8 cellular contexts compared by ENCODE assay signal in genomic region chr19:46133101-46133627, GRCh38. TPM values are rescaled to one million over a fixed set of nuclear protein-coding genes. Genes with fewer than 3 reads are reported as not detected.
A peak's percentile ranks its signal among the peaks of the same experiment; 100 is the strongest.
DNase-seq lines count a peak whose midpoint lies in the region; ATAC-seq, FAIRE-seq and TF ChIP-seq lines count a peak whose summit lies in the region.

No MANE protein-coding gene starts in this region.

- peaks cover 6% of the 10 kb centered on the region for H3K9me3 Mint-ChIP-seq in astrocyte (ENCODE audit: unreplicated experiment)
- no peaks in the 10 kb centered on the region for H3K9me3 Mint-ChIP-seq in activated T-helper 1 cell treated with anti-CD3 and anti-CD28 coated beads, Interleukin-12 subunit alpha, Interleukin-12 subunit beta, Interleukin-2, Interleukin-4 antibody, amounts not matched to agents 30 ng/mL and 10 ng/mL and 1 ng/mL, durations not matched to agents 14 hours and 24 hours and 36 hours

- peak overlapping the region; percentile 51 for H2AFZ ChIP-seq in astrocyte (ENCODE audit: low read depth, low read length)

- peaks cover under 1% of the 10 kb centered on the region for H3K9me3 ChIP-seq in astrocyte (ENCODE audit: insufficient read depth, low read depth, low read length)

- no peaks in the 10 kb centered on the region for H3K36me3 ChIP-seq in astrocyte (ENCODE audit: insufficient read depth, low read length)

- intact Hi-C loops in activated T-helper 1 cell treated with anti-CD3 and anti-CD28 coated beads, Interleukin-12 subunit alpha, Interleukin-12 subunit beta, Interleukin-2, Interleukin-4 antibody, amounts not matched to agents 30 ng/mL and 10 ng/mL and 1 ng/mL, durations not matched to agents 14 hours and 24 hours and 36 hours (cut with micrococcal nuclease): no loop called here

- H3K27ac ChIP-seq in astrocyte (ENCODE audit: low read depth, low read length): peak overlapping the region; percentile 95

- ATAC-seq in GM18873 (IDR thresholded peaks at IDR 0.05; ENCODE audit: low FRiP score, unreplicated experiment): no peak

- DNase-seq in DMS79 treated with DMSO at 0.1 percent for 48 hours (lab: John Stamatoyannopoulos, UW) (peak; percentile 75), NCI-H2029 (lab: John Stamatoyannopoulos, UW) (peak; percentile 92), astrocyte (ENCODE audit: low read depth) (peak; percentile 100), iPS-NIHi11 (ENCODE audit: low spot score) (peak; percentile 72), stromal cell of bone marrow (ENCODE audit: low read depth) (peak; percentile 57), T-helper 9 cell (no peak)
- no peak for DNase-seq in activated T-helper 1 cell treated with anti-CD3 and anti-CD28 coated beads, Interleukin-12 subunit alpha, Interleukin-12 subunit beta, Interleukin-2, Interleukin-4 antibody, amounts not matched to agents 30 ng/mL and 10 ng/mL and 1 ng/mL, durations not matched to agents 14 hours and 24 hours and 36 hours (ENCODE audit: low spot score)

- FAIRE-seq in astrocyte (lab: Jason Lieb, UNC): peak; percentile 96

- no peaks in the 10 kb centered on the region for H4K20me1 ChIP-seq in astrocyte (ENCODE audit: insufficient read depth, low read length)

- H3K27me3 ChIP-seq in astrocyte (ENCODE audit: insufficient read depth, low read length): no peaks in the 10 kb centered on the region

- H3K79me2 ChIP-seq in astrocyte (ENCODE audit: insufficient read depth, low read length): no peaks in the 10 kb centered on the region

- peak overlapping the region; percentile 100 for H3K27ac Mint-ChIP-seq in astrocyte (ENCODE audit: unreplicated experiment)
- H3K27ac Mint-ChIP-seq in activated T-helper 1 cell treated with anti-CD3 and anti-CD28 coated beads, Interleukin-12 subunit alpha, Interleukin-12 subunit beta, Interleukin-2, Interleukin-4 antibody, amounts not matched to agents 30 ng/mL and 10 ng/mL and 1 ng/mL, durations not matched to agents 14 hours and 24 hours and 36 hours: no peak overlapping the region

- H3K4me3 ChIP-seq in astrocyte (ENCODE audit: insufficient read depth, low read depth, low read length): peak overlapping the region; percentile 54

- peak overlapping the region; percentile 90 for H3K4me2 ChIP-seq in astrocyte (ENCODE audit: low read length)

- H3K36me3 Mint-ChIP-seq in astrocyte (ENCODE audit: low read depth, unreplicated experiment): peaks cover 4% of the 10 kb centered on the region
- no peaks in the 10 kb centered on the region for H3K36me3 Mint-ChIP-seq in activated T-helper 1 cell treated with anti-CD3 and anti-CD28 coated beads, Interleukin-12 subunit alpha, Interleukin-12 subunit beta, Interleukin-2, Interleukin-4 antibody, amounts not matched to agents 30 ng/mL and 10 ng/mL and 1 ng/mL, durations not matched to agents 14 hours and 24 hours and 36 hours (ENCODE audit: low read depth)

- peaks cover 25% of the 10 kb centered on the region for H3K4me1 ChIP-seq in astrocyte (ENCODE audit: insufficient read depth, low read length)

- TF ChIP-seq CTCF in astrocyte (IDR thresholded peaks at IDR 0.05; ENCODE audit: insufficient read depth, low read depth, low read length): no peak

- peaks cover 26% of the 10 kb centered on the region for H3K4me1 Mint-ChIP-seq in astrocyte (ENCODE audit: low read depth, unreplicated experiment)
- no peaks in the 10 kb centered on the region for H3K4me1 Mint-ChIP-seq in activated T-helper 1 cell treated with anti-CD3 and anti-CD28 coated beads, Interleukin-12 subunit alpha, Interleukin-12 subunit beta, Interleukin-2, Interleukin-4 antibody, amounts not matched to agents 30 ng/mL and 10 ng/mL and 1 ng/mL, durations not matched to agents 14 hours and 24 hours and 36 hours (ENCODE audit: low read depth)

- H3K9ac ChIP-seq in astrocyte (ENCODE audit: low read length): peak overlapping the region; percentile 91

- peak overlapping the region; percentile 81 for H3K4me3 Mint-ChIP-seq in astrocyte (ENCODE audit: unreplicated experiment)
- no peak overlapping the region for H3K4me3 Mint-ChIP-seq in activated T-helper 1 cell treated with anti-CD3 and anti-CD28 coated beads, Interleukin-12 subunit alpha, Interleukin-12 subunit beta, Interleukin-2, Interleukin-4 antibody, amounts not matched to agents 30 ng/mL and 10 ng/mL and 1 ng/mL, durations not matched to agents 14 hours and 24 hours and 36 hours

- H3K27me3 Mint-ChIP-seq in astrocyte (ENCODE audit: low read depth, unreplicated experiment): no peaks in the 10 kb centered on the region
- peaks cover 16% of the 10 kb centered on the region for H3K27me3 Mint-ChIP-seq in activated T-helper 1 cell treated with anti-CD3 and anti-CD28 coated beads, Interleukin-12 subunit alpha, Interleukin-12 subunit beta, Interleukin-2, Interleukin-4 antibody, amounts not matched to agents 30 ng/mL and 10 ng/mL and 1 ng/mL, durations not matched to agents 14 hours and 24 hours and 36 hours (ENCODE audit: insufficient read depth)

RNA-seq across cellular contexts. Expression of gene IGFL3, which starts 8.7 kb away (rescaled TPM):
- total RNA-seq in astrocyte: 93.5 and 127 TPM in 2 replicates
- not detected in 2 replicates for total RNA-seq in activated T-helper 1 cell treated with anti-CD3 and anti-CD28 coated beads, Interleukin-12 subunit alpha, Interleukin-12 subunit beta, Interleukin-2, Interleukin-4 antibody, amounts not matched to agents 30 ng/mL and 10 ng/mL and 1 ng/mL, durations not matched to agents 14 hours and 24 hours and 36 hours

RNA-seq across cellular contexts. Expression of gene IGFL2, which starts 14.9 kb away (rescaled TPM):
- 9.8 and 11.3 TPM in 2 replicates for total RNA-seq in astrocyte
- total RNA-seq in activated T-helper 1 cell treated with anti-CD3 and anti-CD28 coated beads, Interleukin-12 subunit alpha, Interleukin-12 subunit beta, Interleukin-2, Interleukin-4 antibody, amounts not matched to agents 30 ng/mL and 10 ng/mL and 1 ng/mL, durations not matched to agents 14 hours and 24 hours and 36 hours: 0.23 TPM in 1 of 2 replicates, not detected in the other

Comparison
In these comparisons a context has a peak if more than half of its experiments do, and no peak if none do; other contexts are left out.
1. DNase-seq: peak in DMS79 treated with DMSO at 0.1 percent for 48 hours (single experiment), NCI-H2029 (single experiment), astrocyte (single experiment), iPS-NIHi11 (single experiment) and stromal cell of bone marrow (single experiment); none in activated T-helper 1 cell treated with anti-CD3 and anti-CD28 coated beads, Interleukin-12 subunit alpha, Interleukin-12 subunit beta, Interleukin-2, Interleukin-4 antibody, amounts not matched to agents 30 ng/mL and 10 ng/mL and 1 ng/mL, durations not matched to agents 14 hours and 24 hours and 36 hours (single experiment) and T-helper 9 cell (single experiment).
2. RNA of gene IGFL3, which starts 8.7 kb away (total RNA-seq): 93.5 to 127 TPM in astrocyte; not detected in activated T-helper 1 cell treated with anti-CD3 and anti-CD28 coated beads, Interleukin-12 subunit alpha, Interleukin-12 subunit beta, Interleukin-2, Interleukin-4 antibody, amounts not matched to agents 30 ng/mL and 10 ng/mL and 1 ng/mL, durations not matched to agents 14 hours and 24 hours and 36 hours; every median in the first group is over 10 times any median in the second.